9 cellular contexts compared by ENCODE assay signal in the genomic region with DNA sequence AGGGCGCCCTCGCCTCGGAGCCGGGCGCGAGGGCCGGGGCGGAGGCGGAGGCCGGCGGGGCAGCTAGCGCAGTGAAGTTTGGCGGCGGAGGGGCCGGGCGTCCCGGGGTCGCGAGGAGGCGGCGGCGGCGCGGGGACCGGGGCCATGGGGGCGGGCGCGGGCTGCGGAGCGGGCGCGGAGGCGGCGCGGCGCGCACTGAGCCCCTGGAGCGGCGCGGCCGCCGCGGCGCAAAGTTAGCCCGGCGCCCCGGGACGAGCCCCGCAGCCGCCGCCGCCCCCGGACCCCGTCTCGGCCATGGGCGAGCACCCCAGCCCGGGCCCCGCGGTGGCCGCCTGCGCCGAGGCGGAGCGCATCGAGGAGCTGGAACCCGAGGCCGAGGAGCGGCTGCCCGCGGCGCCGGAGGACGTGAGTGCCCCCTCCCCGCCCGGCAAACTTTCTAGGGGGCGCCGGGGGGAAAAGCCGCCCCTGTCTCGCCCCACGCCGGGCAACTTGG. TPM values are rescaled to one million over a fixed set of nuclear protein-coding genes. Genes with fewer than 3 reads are reported as not detected.
DNase-seq lines count a peak whose midpoint lies in the region; ATAC-seq and TF ChIP-seq lines count a peak whose summit lies in the region.
"Had no signal": no experiment of that assay in that cellular context is flagged by ENCODE, and none has a peak within 500 bp of the region (broad histone marks: within the 10 kb centered on the region; RNA-seq: fewer than 3 reads in every experiment).

No MANE protein-coding gene starts in this region.

- intact Hi-C loops in left ventricle myocardium inferior (cut with micrococcal nuclease), result no loop called here
- intact Hi-C loops in Right ventricle myocardium superior (cut with DNase I), result no loop called here
- intact Hi-C loops in mammary epithelial cell (cut with micrococcal nuclease), result no loop called here
- intact Hi-C loops in aorta (cut with DNase I), result no loop called here

- dilution Hi-C loops in mammary epithelial cell (cut with HindIII; ENCODE audit: low sequenced_read_pairs), result no loop called here

- H4K20me1 ChIP-seq in mammary epithelial cell (ENCODE audit: insufficient read depth, low read length), result peaks cover 5% of the 10 kb centered on the region

- H3K9me3 ChIP-seq in left ventricle myocardium inferior (replicated peaks), result no peaks in the 10 kb centered on the region
- H3K9me3 ChIP-seq in mammary epithelial cell (replicated peaks; ENCODE audit: insufficient read depth, low read length), result no peaks in the 10 kb centered on the region
- no peaks in the 10 kb centered on the region for H3K9me3 ChIP-seq in aorta (ENCODE audit: control insufficient read depth, low read length)

- H3K79me1 ChIP-seq in mesendoderm (ENCODE audit: low read length), result no peaks in the 10 kb centered on the region

- H3K4me2 ChIP-seq in mammary epithelial cell (ENCODE audit: insufficient read depth, low read depth, low read length) (peak overlapping the region; percentile 86), mesendoderm (ENCODE audit: low read length) (peak overlapping the region; percentile 91)

- H3K27me3 ChIP-seq in left ventricle myocardium inferior (ENCODE audit: low read depth) (peaks cover 84% of the 10 kb centered on the region), mammary epithelial cell (ENCODE audit: insufficient read depth, low read length) (peaks cover 58% of the 10 kb centered on the region), mesendoderm (ENCODE audit: insufficient read depth, low read length, poor library complexity) (peaks cover 2% of the 10 kb centered on the region), aorta (ENCODE audit: control insufficient read depth in 1 of 2, insufficient read depth in 2 of 2, low read length in 1 of 2) (no peaks in the 10 kb centered on the region)

- no peaks in the 10 kb centered on the region for H3K79me2 ChIP-seq in mammary epithelial cell (ENCODE audit: insufficient read depth, low read length)
- H3K79me2 ChIP-seq in mesendoderm (ENCODE audit: control insufficient read depth, insufficient read depth, low read length), result no peaks in the 10 kb centered on the region

- peak overlapping the region; percentile 74 for H3K56ac ChIP-seq in mesendoderm (ENCODE audit: low read length)

- ATAC-seq in Right ventricle myocardium superior (ENCODE audit: poor library complexity) (no peak), aorta (ENCODE audit: low FRiP score) (no peak), GM21423 (IDR thresholded peaks at IDR 0.05; ENCODE audit: unreplicated experiment) (no peak), GM18873 (IDR thresholded peaks at IDR 0.05; ENCODE audit: low FRiP score, unreplicated experiment) (no peak)

- H3K27ac ChIP-seq in left ventricle myocardium inferior (replicated peaks) (no peak overlapping the region), mammary epithelial cell (ENCODE audit: insufficient read depth, low read depth, low read length) (no peak overlapping the region), mesendoderm (ENCODE audit: low read depth, low read length) (no peak overlapping the region), aorta (ENCODE audit: low read depth in 1 of 2, low read length in 2 of 2) (no peak overlapping the region)

- in situ Hi-C loops in mammary epithelial cell (cut with MboI; ENCODE audit: low sequenced_read_pairs in 2 of 2), result no loop called here

- H2BK15ac ChIP-seq in mesendoderm (replicated peaks; ENCODE audit: low read depth), result no peak overlapping the region

- H3K18ac ChIP-seq in mesendoderm (ENCODE audit: low read length), result no peak overlapping the region

- H2BK5ac ChIP-seq in mesendoderm (ENCODE audit: low read length), result no peak overlapping the region

- TF ChIP-seq CTCF in left ventricle myocardium inferior (IDR thresholded peaks at IDR 0.05; ENCODE audit: borderline replicate concordance) (no peak), mammary epithelial cell (conservative IDR thresholded peaks at IDR 0.05 in 1 of 2, IDR thresholded peaks at IDR 0.05 in 1 of 2; ENCODE audit: extremely low read depth in 1 of 2, insufficient read depth in 1 of 2, low read depth in 1 of 2, low read length in 2 of 2) (no peak)

- H2AFZ ChIP-seq in mammary epithelial cell (ENCODE audit: low read depth, low read length), result peak overlapping the region; percentile 38

- CTCF ChIA-PET in mammary epithelial cell (lab: Charles Lee; ENCODE audit: low non-redundant PET), result interaction anchor here (0.7 kb wide), 1 partner anchor 76 kb away, joined by 3 read pairs; no protein-coding TSS in a partner anchor

- H2AK5ac ChIP-seq in mesendoderm (ENCODE audit: low read length), result no peak overlapping the region

- no peak overlapping the region for H3K23ac ChIP-seq in mesendoderm (ENCODE audit: low read length)

- WGBS in mammary epithelial cell (ENCODE audit: low coverage, missing lambda C conversion rate), result no CpG with 5 or more reads among the region's 81 CpGs
- no CpG with 5 or more reads among the region's 81 CpGs for WGBS in mesendoderm (ENCODE audit: extremely low coverage, insufficient coverage, low lambda C conversion rate)
- WGBS in aorta, 2 donors, result 0 to 1% methylated on average over 46 to 81 of the region's 81 CpGs

- DNase-seq in left ventricle myocardium inferior, result no peak
- DNase-seq in Right ventricle myocardium superior, result no peak
- DNase-seq in mammary epithelial cell, result no peak
- no peak for DNase-seq in mesendoderm
- no peak for DNase-seq in aorta
- no peak for DNase-seq in cerebellar cortex (ENCODE audit: low spot score)
- DNase-seq: Kasumi-1 had no signal

- H3K9ac ChIP-seq in mammary epithelial cell (ENCODE audit: insufficient read depth, low read length) (no peak overlapping the region), mesendoderm (ENCODE audit: low read length) (peak overlapping the region; percentile 55)

- H3K4me3 ChIP-seq in left ventricle myocardium inferior (peak overlapping the region; percentile 80), mammary epithelial cell (replicated peaks in 1 of 3; ENCODE audit: insufficient read depth in 1 of 3, low read depth in 2 of 3, low read length in 3 of 3) (peak overlapping the region in 2 of 3 experiments; percentile 30 to 32), mesendoderm (ENCODE audit: low read length) (peak overlapping the region; percentile 41), aorta (ENCODE audit: low read length in 2 of 2) (peak overlapping the region; percentile 66 to 89)

- H3K4ac ChIP-seq in mesendoderm (ENCODE audit: low read depth, low read length), result no peak overlapping the region

- H3K36me3 ChIP-seq in left ventricle myocardium inferior (no peaks in the 10 kb centered on the region), mammary epithelial cell (ENCODE audit: insufficient read depth, low read length) (no peaks in the 10 kb centered on the region), mesendoderm (ENCODE audit: control insufficient read depth, insufficient read depth, low read length) (no peaks in the 10 kb centered on the region), aorta (ENCODE audit: control insufficient read depth in 1 of 2, insufficient read depth in 2 of 2, low read length in 1 of 2) (no peaks in the 10 kb centered on the region)

- H4K8ac ChIP-seq in mesendoderm (ENCODE audit: low read depth, low read length), result no peak overlapping the region

- H3K4me1 ChIP-seq in left ventricle myocardium inferior (peaks cover 30% of the 10 kb centered on the region), mammary epithelial cell (ENCODE audit: insufficient read depth, low read length) (peaks cover 13% of the 10 kb centered on the region), mesendoderm (ENCODE audit: control insufficient read depth, low read depth, low read length) (peaks cover 8% of the 10 kb centered on the region), aorta (ENCODE audit: control insufficient read depth in 1 of 2, insufficient read depth in 2 of 2, low read length in 2 of 2) (no peaks in the 10 kb centered on the region)

- no TSS peak for BruUV-seq in mammary epithelial cell (replicated peaks; lab: Mats Ljungman, UMichigan)

- H2BK120ac ChIP-seq in mesendoderm (ENCODE audit: low read depth, low read length), result no peak overlapping the region

- H4K5ac ChIP-seq in mesendoderm (ENCODE audit: low read length), result no peak overlapping the region

RNA-seq across cellular contexts. Expression of a gene that starts 0.3 kb away (rescaled TPM):
- 4.7 TPM for total RNA-seq in left ventricle myocardium inferior
- total RNA-seq in Right ventricle myocardium superior, result 1.7 TPM
- total RNA-seq in mammary epithelial cell, result not detected
- polyA plus RNA-seq in mammary epithelial cell, result 0.03 TPM
- not detected for polyA minus RNA-seq in mammary epithelial cell
- 0.72 TPM for polyA plus RNA-seq in mesendoderm (2013, experiment 1 of 2)
- 0.69 TPM for polyA plus RNA-seq in mesendoderm (2013, experiment 2 of 2)
- 1 to 10 TPM in 1 of 2 donors, under 1 TPM in 1; 0.29 to 1.0 TPM for total RNA-seq in aorta
- not detected for polyA plus RNA-seq in aorta
